In genomic region chr12:52975204-52975603, GRCh38 we compare ENCODE assay signal across 1 cellular context.
A peak's percentile ranks its signal among the peaks of the same experiment; 100 is the strongest.
TF ChIP-seq lines count a peak whose summit lies in the region.

No MANE protein-coding gene starts in this region.

TF ChIP-seq in HepG2, 621 proteins besides CTCF, POLR2A, EP300 and RAD21:
- TF ChIP-seq HNF1B (CRISPR knock-in tag; IDR thresholded peaks at IDR 0.05) (0 out of 2 replicates have a peak, but pooled peaks have one; percentile 31), ZNF331 (CRISPR knock-in tag; IDR thresholded peaks at IDR 0.05) (no peak), IKZF1 (IDR thresholded peaks at IDR 0.05) (no peak), HDAC1 (CRISPR knock-in tag; IDR thresholded peaks at IDR 0.05) (0 out of 2 replicates have a peak, but pooled peaks have one; percentile 25), ZFX (CRISPR knock-in tag; IDR thresholded peaks at IDR 0.05; ENCODE audit: low read depth) (0 out of 2 replicates have a peak, but pooled peaks have one; percentile 18), ZNF772 (CRISPR knock-in tag; IDR thresholded peaks at IDR 0.05) (no peak), ZNF572 (CRISPR knock-in tag; IDR thresholded peaks at IDR 0.05) (0 out of 2 replicates have a peak, but pooled peaks have one; percentile 84), NFE2L2 (IDR thresholded peaks at IDR 0.05; ENCODE audit: low read length) (no peak), ZBTB2 (CRISPR knock-in tag; IDR thresholded peaks at IDR 0.05; ENCODE audit: low read depth) (no peak), ZBTB7B (CRISPR knock-in tag; IDR thresholded peaks at IDR 0.05) (0 out of 2 replicates have a peak, but pooled peaks have one; percentile 28), STAG1 (CRISPR knock-in tag; IDR thresholded peaks at IDR 0.05) (peak; percentile 61), MEF2D (CRISPR knock-in tag; IDR thresholded peaks at IDR 0.05) (peak; percentile 8; the same call in 1 of the 2 replicates), HDAC2 (CRISPR knock-in tag; IDR thresholded peaks at IDR 0.05) (no peak), ZNF562 (CRISPR knock-in tag; IDR thresholded peaks at IDR 0.05; ENCODE audit: borderline replicate concordance) (no peak), ETV5 (CRISPR knock-in tag; IDR thresholded peaks at IDR 0.05; ENCODE audit: borderline replicate concordance) (peak; percentile 67; the same call in 1 of the 2 replicates), AHDC1 (CRISPR knock-in tag; IDR thresholded peaks at IDR 0.05; ENCODE audit: borderline replicate concordance) (0 out of 2 replicates have a peak, but pooled peaks have one; percentile 28), CREB1 (IDR thresholded peaks at IDR 0.05) (no peak), CREB1 (CRISPR knock-in tag; IDR thresholded peaks at IDR 0.05) (peak; percentile 51; the same call in 1 of the 2 replicates), ZFP36L2 (CRISPR knock-in tag; IDR thresholded peaks at IDR 0.05) (no peak), GABPB1 (CRISPR knock-in tag; IDR thresholded peaks at IDR 0.05) (peak; percentile 50; the same call in 1 of the 2 replicates), PAXIP1 (CRISPR knock-in tag; conservative IDR thresholded peaks at IDR 0.05) (0 out of 2 replicates have a peak, but pooled peaks have one; percentile 20), CREM (IDR thresholded peaks at IDR 0.05) (peak; percentile 27; the same call in 1 of the 2 replicates), CREM (CRISPR knock-in tag; IDR thresholded peaks at IDR 0.05) (no peak), HHEX (CRISPR knock-in tag; IDR thresholded peaks at IDR 0.05) (no peak), TBX2 (CRISPR knock-in tag; IDR thresholded peaks at IDR 0.05; ENCODE audit: borderline replicate concordance) (0 out of 2 replicates have a peak, but pooled peaks have one; percentile 7), ZNF597 (CRISPR knock-in tag; IDR thresholded peaks at IDR 0.05) (no peak), ATF4 (CRISPR knock-in tag; IDR thresholded peaks at IDR 0.05) (no peak), GABPA (IDR thresholded peaks at IDR 0.05; ENCODE audit: low read depth, low read length) (no peak), GABPA (CRISPR knock-in tag; IDR thresholded peaks at IDR 0.05; ENCODE audit: low read depth) (peak; percentile 75), ZNF350 (CRISPR knock-in tag; IDR thresholded peaks at IDR 0.05; ENCODE audit: borderline replicate concordance, low read depth) (0 out of 2 replicates have a peak, but pooled peaks have one; percentile 3), ZNF776 (CRISPR knock-in tag; IDR thresholded peaks at IDR 0.05) (0 out of 2 replicates have a peak, but pooled peaks have one; percentile 38), PRDM10 (CRISPR knock-in tag; IDR thresholded peaks at IDR 0.05; ENCODE audit: low read depth) (peak; percentile 94), MED1 (CRISPR knock-in tag; IDR thresholded peaks at IDR 0.05) (peak; percentile 33; the same call in 1 of the 2 replicates)
TF ChIP-seq in HepG2: peak in this region for 19.
